ENCODE assay signal across 20 cellular contexts in genomic region chr9:4864234-4864661, GRCh38.
"Had no signal": no experiment of that assay in that cellular context is flagged by ENCODE, and none has a peak within 500 bp of the region (broad histone marks: within the 10 kb centered on the region; RNA-seq: fewer than 3 reads in every experiment).

No MANE protein-coding gene starts in this region.

- H3K27me3 Mint-ChIP-seq: activated CD4-positive, alpha-beta T cell treated with anti-CD3 and anti-CD28 coated beads for 36 hours; activated CD8-positive, alpha-beta T cell treated with anti-CD3 and anti-CD28 coated beads for 36 hours; activated naive CD8-positive, alpha-beta T cell treated with anti-CD3 and anti-CD28 coated beads for 36 hours had no signal

- H3K4me3 ChIP-seq: ovary, sigmoid colon, thyroid gland had no signal

- ATAC-seq: activated CD4-positive, alpha-beta T cell treated with anti-CD3 and anti-CD28 coated beads for 36 hours; activated CD8-positive, alpha-beta T cell treated with anti-CD3 and anti-CD28 coated beads for 36 hours; activated T-cell treated with anti-CD3 and anti-CD28 coated beads, Interleukin-2, amount 50 U/mL, for 4 hours; left ventricle myocardium superior; SK-N-SH treated with all-trans-retinoic acid at 6 μM for 48 hours had no signal

- H3K4me3 Mint-ChIP-seq: activated CD4-positive, alpha-beta T cell treated with anti-CD3 and anti-CD28 coated beads for 36 hours; activated CD8-positive, alpha-beta T cell treated with anti-CD3 and anti-CD28 coated beads for 36 hours; activated naive CD8-positive, alpha-beta T cell treated with anti-CD3 and anti-CD28 coated beads for 36 hours; activated T-cell treated with anti-CD3 and anti-CD28 coated beads, Interleukin-2, amount 50 U/mL, for 4 hours; mesothelial cell of epicardium had no signal

- H3K4me1 ChIP-seq: sigmoid colon had no signal

- DNase-seq: activated CD4-positive, alpha-beta T cell treated with anti-CD3 and anti-CD28 coated beads for 36 hours; activated CD8-positive, alpha-beta T cell treated with anti-CD3 and anti-CD28 coated beads for 36 hours; activated effector memory CD4-positive, alpha-beta T cell treated with anti-CD3 and anti-CD28 coated beads, Interleukin-2, amount 50 U/mL, for 16 hours; activated naive CD8-positive, alpha-beta T cell treated with anti-CD3 and anti-CD28 coated beads for 36 hours; activated T-cell treated with anti-CD3 and anti-CD28 coated beads, Interleukin-2, amount 50 U/mL, for 4 hours; amygdala; brain microvascular endothelial cell; cortex of kidney; effector CD8-positive, alpha-beta T cell; foreskin fibroblast; hippocampal formation; kidney; left ventricle myocardium superior; ovary; sigmoid colon; stimulated activated CD4-positive, alpha-beta T cell treated with anti-CD3 and anti-CD28 coated beads, Interleukin-1b, Interleukin-23, amount 100 ng/mL, for 48 hours; thyroid gland; WERI-Rb-1 had no signal

- H3K27me3 ChIP-seq: brain microvascular endothelial cell, ovary, sigmoid colon, thyroid gland had no signal

- H3K9me3 ChIP-seq: ovary, sigmoid colon, thyroid gland had no signal

- H3K9me3 Mint-ChIP-seq: activated CD8-positive, alpha-beta T cell treated with anti-CD3 and anti-CD28 coated beads for 36 hours; activated naive CD8-positive, alpha-beta T cell treated with anti-CD3 and anti-CD28 coated beads for 36 hours; activated T-cell treated with anti-CD3 and anti-CD28 coated beads, Interleukin-2, amount 50 U/mL, for 4 hours; mesothelial cell of epicardium had no signal

- H3K27ac Mint-ChIP-seq: activated CD4-positive, alpha-beta T cell treated with anti-CD3 and anti-CD28 coated beads for 36 hours; activated naive CD8-positive, alpha-beta T cell treated with anti-CD3 and anti-CD28 coated beads for 36 hours; mesothelial cell of epicardium had no signal

- H3K27ac ChIP-seq: brain microvascular endothelial cell, ovary, sigmoid colon, thyroid gland, WERI-Rb-1 had no signal

- H3K36me3 ChIP-seq: ovary had no signal
